10 cellular contexts compared by ENCODE assay signal in the genomic region with DNA sequence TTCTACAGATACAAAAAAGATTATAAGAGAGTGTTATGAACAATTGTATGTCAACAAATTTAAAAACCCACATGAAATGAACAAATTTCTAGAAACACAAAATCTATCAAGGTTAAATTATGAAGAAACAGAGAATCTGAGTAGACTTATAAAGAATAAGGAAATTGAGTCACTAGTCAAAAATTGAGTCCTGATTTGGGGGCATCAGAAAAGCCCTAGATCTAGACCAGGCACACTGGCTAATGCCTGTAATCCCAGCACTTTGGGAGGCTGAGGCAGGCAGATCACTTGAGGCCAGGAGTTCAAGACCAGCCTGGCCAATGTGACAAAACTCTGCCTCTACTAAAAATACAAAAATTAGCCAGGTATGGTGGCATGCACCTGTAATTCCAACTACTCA. TPM values are rescaled to one million over a fixed set of nuclear protein-coding genes. Genes with fewer than 3 reads are reported as not detected.
"Had no signal": no experiment of that assay in that cellular context is flagged by ENCODE, and none has a peak within 500 bp of the region (broad histone marks: within the 10 kb centered on the region; RNA-seq: fewer than 3 reads in every experiment).

No MANE protein-coding gene starts in this region.

- H3K9me3 ChIP-seq: HAP-1 had no signal

- H3K36me3 ChIP-seq: HAP-1 had no signal

- ATAC-seq: GM23338, HCT116 had no signal

- DNase-seq: GOT3, H7, H9, HCEC 1CT, HFFc6 had no signal

- H3K4me1 ChIP-seq: HAP-1 had no signal

- H3K4me3 ChIP-seq: GM23248, GM23338, HAP-1 had no signal

- H3K27ac ChIP-seq: GM23248 had no signal

- H3K4me1 Mint-ChIP-seq: GM23338, H9 had no signal

- H3K4me3 Mint-ChIP-seq: GM23338, H9, HFFc6 had no signal

- H3K27ac Mint-ChIP-seq: GM23338, H9, HFFc6 had no signal

RNA-seq across cellular contexts. Expression of gene EMX1, which starts 45.4 kb away (rescaled TPM):
- total RNA-seq: GM23248, H4, HFFc6 had no signal
- polyA plus RNA-seq: GM23248 had no signal
